In the genomic region with DNA sequence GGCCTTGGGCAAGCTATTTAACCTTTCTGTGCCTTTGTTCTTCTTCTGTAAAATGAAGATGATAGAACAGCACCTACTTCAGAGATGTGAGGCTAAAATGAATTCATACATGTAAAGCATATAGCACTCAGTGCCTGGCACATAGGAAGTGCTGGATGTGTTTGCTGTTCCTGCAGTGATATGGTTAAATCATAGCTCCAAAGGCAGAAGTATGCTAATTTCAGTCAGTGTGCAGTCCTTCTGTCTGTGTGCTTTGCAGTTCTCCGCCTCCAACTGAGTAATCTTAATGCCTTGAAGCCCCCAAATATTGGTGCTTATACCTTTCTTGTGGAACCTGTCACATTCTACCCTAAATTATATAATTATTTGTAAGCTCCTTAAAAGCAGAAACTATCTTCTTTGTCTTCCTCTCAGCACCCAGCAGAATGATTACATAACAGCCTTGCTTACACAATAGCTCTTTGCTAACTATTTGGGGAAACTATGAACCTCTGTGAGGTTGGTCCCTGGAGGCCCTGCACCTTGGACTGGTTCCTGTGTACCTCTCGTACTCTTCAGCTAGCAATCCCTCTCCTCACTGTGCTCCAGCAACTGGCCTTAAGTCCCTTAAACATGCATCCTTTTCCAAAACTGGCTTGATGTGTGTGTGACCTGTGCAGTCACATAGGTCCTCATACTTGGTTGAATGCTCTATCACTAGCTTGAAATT, we compare ENCODE assay signal across 11 cellular contexts. TPM values are rescaled to one million over a fixed set of nuclear protein-coding genes. Genes with fewer than 3 reads are reported as not detected.
DNase-seq lines count a peak whose midpoint lies in the region; ATAC-seq, FAIRE-seq and TF ChIP-seq lines count a peak whose summit lies in the region.
"Had no signal": no experiment of that assay in that cellular context is flagged by ENCODE, and none has a peak within 500 bp of the region (broad histone marks: within the 10 kb centered on the region; RNA-seq: fewer than 3 reads in every experiment).

No MANE protein-coding gene starts in this region.

- no peak overlapping the region for H3K9ac ChIP-seq in GM23248

- no peaks in the 10 kb centered on the region for H4K20me1 ChIP-seq in GM23248 (ENCODE audit: insufficient read depth)

- H3K27me3 Mint-ChIP-seq in progenitor cell of endocrine pancreas: no peaks in the 10 kb centered on the region
- H3K27me3 Mint-ChIP-seq in activated T-cell treated with anti-CD3 and anti-CD28 coated beads, Interleukin-2, amount 50 U/mL, for 4 hours (ENCODE audit: low read depth): no peaks in the 10 kb centered on the region

- H3K4me2 ChIP-seq in GM23248 (ENCODE audit: unreplicated experiment): no peak overlapping the region

- no peak for TF ChIP-seq CTCF in progenitor cell of endocrine pancreas (IDR thresholded peaks at IDR 0.05; ENCODE audit: unreplicated experiment)
- TF ChIP-seq CTCF in D721Med (IDR thresholded peaks at IDR 0.05; ENCODE audit: insufficient read depth, missing control alignments): no peak

- no peaks in the 10 kb centered on the region for H3K9me2 ChIP-seq in GM23248 (ENCODE audit: insufficient read depth)

- in situ Hi-C loops in GM23248 (cut with MboI): no loop called here

- 63% methylated on average over 2 of the region's 2 CpGs for WGBS in GM23248 (ENCODE audit: low coverage in 1 of 2, low lambda C conversion rate in 2 of 2, missing lambda C conversion rate in 2 of 2), 2 experiments

- H3K36me3 Mint-ChIP-seq in progenitor cell of endocrine pancreas (ENCODE audit: insufficient read depth): peaks cover 1% of the 10 kb centered on the region
- no peaks in the 10 kb centered on the region for H3K36me3 Mint-ChIP-seq in activated T-cell treated with anti-CD3 and anti-CD28 coated beads, Interleukin-2, amount 50 U/mL, for 4 hours (ENCODE audit: insufficient read depth)

- FAIRE-seq in D721Med (lab: Jason Lieb, UNC): no peak

- no peaks in the 10 kb centered on the region for H3K9me3 ChIP-seq in GM23248 (ENCODE audit: low read depth)

- no peak overlapping the region for H3K4me3 Mint-ChIP-seq in progenitor cell of endocrine pancreas (ENCODE audit: low read depth)
- no peak overlapping the region for H3K4me3 Mint-ChIP-seq in activated T-cell treated with anti-CD3 and anti-CD28 coated beads, Interleukin-2, amount 50 U/mL, for 4 hours
- H3K4me3 Mint-ChIP-seq: activated CD8-positive, alpha-beta T cell treated with anti-CD3 and anti-CD28 coated beads, Interleukin-2, amount 10 ng/mL, durations not matched to agents 7 days and 5 days had no signal

- no peaks in the 10 kb centered on the region for H3K79me2 ChIP-seq in GM23248 (ENCODE audit: insufficient read depth)

- no peaks in the 10 kb centered on the region for H3K27me3 ChIP-seq in GM23248 (replicated peaks; ENCODE audit: insufficient read depth)

- no peak for ATAC-seq in activated T-cell treated with anti-CD3 and anti-CD28 coated beads, Interleukin-2, amount 50 U/mL, for 4 hours
- no peak for ATAC-seq in GM18498 (IDR thresholded peaks at IDR 0.05; ENCODE audit: unreplicated experiment)
- ATAC-seq: activated CD8-positive, alpha-beta T cell treated with anti-CD3 and anti-CD28 coated beads, Interleukin-2, amount 10 ng/mL, durations not matched to agents 7 days and 5 days had no signal

- no peak overlapping the region for H2AFZ ChIP-seq in GM23248

- no peaks in the 10 kb centered on the region for H3F3A ChIP-seq in GM23248 (ENCODE audit: insufficient read depth)

- H3K27ac Mint-ChIP-seq in progenitor cell of endocrine pancreas: peak overlapping the region; percentile 30
- H3K27ac Mint-ChIP-seq: activated CD8-positive, alpha-beta T cell treated with anti-CD3 and anti-CD28 coated beads, Interleukin-2, amount 10 ng/mL, durations not matched to agents 7 days and 5 days had no signal

- H3K4me1 Mint-ChIP-seq in progenitor cell of endocrine pancreas (ENCODE audit: low read depth): peaks cover 33% of the 10 kb centered on the region
- peaks cover 8% of the 10 kb centered on the region for H3K4me1 Mint-ChIP-seq in activated T-cell treated with anti-CD3 and anti-CD28 coated beads, Interleukin-2, amount 50 U/mL, for 4 hours (ENCODE audit: low read depth)

- H3K4me1 ChIP-seq in GM23248 (ENCODE audit: insufficient read depth): no peaks in the 10 kb centered on the region

- no peaks in the 10 kb centered on the region for H3K9me3 Mint-ChIP-seq in progenitor cell of endocrine pancreas (ENCODE audit: low read depth)
- H3K9me3 Mint-ChIP-seq in activated T-cell treated with anti-CD3 and anti-CD28 coated beads, Interleukin-2, amount 50 U/mL, for 4 hours: no peaks in the 10 kb centered on the region

- no peaks in the 10 kb centered on the region for H3K36me3 ChIP-seq in GM23248 (ENCODE audit: low read depth)

- DNase-seq in GM23248 (peak; percentile 16), OCI-M1 (lab: John Stamatoyannopoulos, UW) (peak; percentile 27), globus pallidus (ENCODE audit: low spot score) (peak; percentile 51), progenitor cell of endocrine pancreas (ENCODE audit: low spot score, unreplicated experiment) (no peak), D721Med (ENCODE audit: insufficient read length, low spot score) (no peak), foreskin melanocyte (no peak)
- DNase-seq in activated T-cell treated with anti-CD3 and anti-CD28 coated beads, Interleukin-2, amount 50 U/mL, for 4 hours: no peak
- DNase-seq: activated CD8-positive, alpha-beta T cell treated with anti-CD3 and anti-CD28 coated beads, Interleukin-2, amount 10 ng/mL, durations not matched to agents 7 days and 5 days; kidney glomerular epithelial cell; NCI-H345 had no signal

- no peak overlapping the region for H3K27ac ChIP-seq in GM23248

- no peak overlapping the region for H3K4me3 ChIP-seq in GM23248

RNA-seq across cellular contexts. Expression of a gene that starts 57.0 kb away (rescaled TPM):
- total RNA-seq in GM23248 (2014; rRNA removed; shearing (Covaris generic)): 71.3 and 84.8 TPM in 2 replicates
- polyA plus RNA-seq in GM23248 (2016; fragmentation: Nextera tagmentation; extraction: Ambion mirVana): 165 and 195 TPM in 2 replicates
- total RNA-seq in progenitor cell of endocrine pancreas: 91.5 and 116 TPM in 2 replicates
- total RNA-seq in activated T-cell treated with anti-CD3 and anti-CD28 coated beads, Interleukin-2, amount 50 U/mL, for 4 hours: 100 to 1,000 TPM; 288 to 331 (median 317) TPM

Comparison
In these comparisons a context has a peak if more than half of its experiments do, and no peak if none do; other contexts are left out.
1. DNase-seq: peak in GM23248 (single experiment), OCI-M1 (single experiment) and globus pallidus (single experiment); none in progenitor cell of endocrine pancreas (single experiment), activated T-cell treated with anti-CD3 and anti-CD28 coated beads, Interleukin-2, amount 50 U/mL, for 4 hours (single experiment), D721Med (single experiment) and foreskin melanocyte (single experiment).